In genomic region chr5:95973793-95974325, GRCh38 we compare ENCODE assay signal across 1 cellular context.
TF ChIP-seq lines count a peak whose summit lies in the region.

No MANE protein-coding gene starts in this region.

TF ChIP-seq in K562, 482 proteins besides CTCF, POLR2A, EP300 and RAD21 (continued from another document):
- TF ChIP-seq CHD7 (IDR thresholded peaks at IDR 0.05; ENCODE audit: low read depth, low read length) = no peak
- TF ChIP-seq FOXK1 (CRISPR knock-in tag; IDR thresholded peaks at IDR 0.05; ENCODE audit: borderline replicate concordance) = no peak
- no peak for TF ChIP-seq ZFPM2 (CRISPR knock-in tag; IDR thresholded peaks at IDR 0.05)
- TF ChIP-seq TSHZ1 (CRISPR knock-in tag; IDR thresholded peaks at IDR 0.05) = no peak
- no peak for TF ChIP-seq SMAD3 (CRISPR knock-in tag; conservative IDR thresholded peaks at IDR 0.05)
- 0 out of 4 replicates have a peak, but pooled peaks have one; percentile 27 to 32 for TF ChIP-seq ARNT (IDR thresholded peaks at IDR 0.05)
- no peak for TF ChIP-seq JUNB (CRISPR knock-in tag; conservative IDR thresholded peaks at IDR 0.05)
- no peak for TF ChIP-seq TAF15 (IDR thresholded peaks at IDR 0.05; ENCODE audit: low read depth, low read length)
- peak; percentile 80 for TF ChIP-seq CREM (IDR thresholded peaks at IDR 0.05; ENCODE audit: low read depth)
- TF ChIP-seq SIN3B (IDR thresholded peaks at IDR 0.05; ENCODE audit: low read depth) = no peak
- TF ChIP-seq SETDB1 (IDR thresholded peaks at IDR 0.05; ENCODE audit: low read length) = no peak
- TF ChIP-seq CREB3L1 (IDR thresholded peaks at IDR 0.05; ENCODE audit: borderline replicate concordance, low read depth) = no peak
- no peak for TF ChIP-seq ZNF146 (CRISPR knock-in tag; IDR thresholded peaks at IDR 0.05; ENCODE audit: unreplicated experiment)
- no peak for TF ChIP-seq TBL1XR1 (IDR thresholded peaks at IDR 0.05; ENCODE audit: low read length in 2 of 2)
- TF ChIP-seq ILF3 (IDR thresholded peaks at IDR 0.05; ENCODE audit: borderline replicate concordance) = no peak
- TF ChIP-seq ZNF354B (CRISPR knock-in tag; IDR thresholded peaks at IDR 0.05) = no peak
- TF ChIP-seq RUNX1 (IDR thresholded peaks at IDR 0.05; ENCODE audit: low read depth) = no peak
- TF ChIP-seq XRCC5 (IDR thresholded peaks at IDR 0.05; ENCODE audit: low read depth, low read length) = no peak
- TF ChIP-seq SIRT6 (IDR thresholded peaks at IDR 0.05; ENCODE audit: low read depth, low read length) = no peak
- no peak for TF ChIP-seq ZNF655 (CRISPR knock-in tag; IDR thresholded peaks at IDR 0.05)
- no peak for TF ChIP-seq RFX1 (IDR thresholded peaks at IDR 0.05)
- no peak for TF ChIP-seq PPARD (CRISPR knock-in tag; IDR thresholded peaks at IDR 0.05)
- peak; percentile 94 for TF ChIP-seq CBFA2T3 (IDR thresholded peaks at IDR 0.05)
- TF ChIP-seq CEBPZ (IDR thresholded peaks at IDR 0.05; ENCODE audit: borderline replicate concordance, low read depth, low read length) = no peak
- TF ChIP-seq TAL1 (IDR thresholded peaks at IDR 0.05) = peak; percentile 61; the same call in 1 of the 2 replicates
- peak; percentile 73; the same call in 1 of the 2 replicates for TF ChIP-seq RFX5 (IDR thresholded peaks at IDR 0.05; ENCODE audit: low read depth, low read length)
- no peak for TF ChIP-seq ZNF124 (CRISPR knock-in tag; IDR thresholded peaks at IDR 0.05)
- no peak for TF ChIP-seq PHB2 (IDR thresholded peaks at IDR 0.05; ENCODE audit: low read depth)
- no peak for TF ChIP-seq MLX (CRISPR knock-in tag; conservative IDR thresholded peaks at IDR 0.05)
